ENCODE assay signal across 18 cellular contexts in genomic region chr15:39261397-39261796, GRCh38.
"Had no signal": no experiment of that assay in that cellular context is flagged by ENCODE, and none has a peak within 500 bp of the region (broad histone marks: within the 10 kb centered on the region; RNA-seq: fewer than 3 reads in every experiment).

No MANE protein-coding gene starts in this region.

- H3K4me3 ChIP-seq: dorsolateral prefrontal cortex, lower lobe of right lung, ovary, tibial artery, vagina had no signal

- H3K9me3 Mint-ChIP-seq: activated B cell treated with CpG ODN at 0.5 μM for 24 hours; activated CD4-positive, alpha-beta T cell treated with anti-CD3 and anti-CD28 coated beads, Interleukin-2, amount 10 ng/mL, durations not matched to agents 7 days and 5 days; activated naive CD8-positive, alpha-beta T cell treated with anti-CD3 and anti-CD28 coated beads for 36 hours; activated T-cell treated with anti-CD3 and anti-CD28 coated beads, Interleukin-2, amount 50 U/mL, for 72 hours; endodermal cell; T-helper 2 cell treated with Interferon-gamma antibody and Interleukin-4, amounts not matched to agents 5 μg/mL and 100 μg/mL, for 36 hours had no signal

- H3K36me3 Mint-ChIP-seq: activated naive CD8-positive, alpha-beta T cell treated with anti-CD3 and anti-CD28 coated beads for 36 hours; stimulated activated memory B cell treated with anti-CD40 and anti-IgM and Interleukin-4, amounts not matched to agents 10 μg/mL and 1 μg/mL and 100 μg/mL, for 72 hours had no signal

- H3K36me3 ChIP-seq: lower lobe of right lung, ovary, tibial artery, vagina had no signal

- H3K4me3 Mint-ChIP-seq: activated B cell treated with CpG ODN at 0.5 μM for 24 hours; activated CD4-positive, alpha-beta T cell treated with anti-CD3 and anti-CD28 coated beads, Interleukin-2, amount 10 ng/mL, durations not matched to agents 7 days and 5 days; activated naive CD8-positive, alpha-beta T cell treated with anti-CD3 and anti-CD28 coated beads for 36 hours; activated T-cell treated with anti-CD3 and anti-CD28 coated beads, Interleukin-2, amount 50 U/mL, for 72 hours; endodermal cell; neural crest cell; stimulated activated memory B cell treated with anti-CD40 and anti-IgM and Interleukin-4, amounts not matched to agents 10 μg/mL and 1 μg/mL and 100 μg/mL, for 72 hours; T-helper 2 cell treated with Interferon-gamma antibody and Interleukin-4, amounts not matched to agents 5 μg/mL and 100 μg/mL, for 36 hours had no signal

- ATAC-seq: activated T-cell treated with anti-CD3 and anti-CD28 coated beads, Interleukin-2, amount 50 U/mL, for 72 hours; left colon; lower lobe of right lung; sciatic nerve; stimulated activated memory B cell treated with anti-CD40 and anti-IgM and Interleukin-4, amounts not matched to agents 10 μg/mL and 1 μg/mL and 100 μg/mL, for 72 hours had no signal

- H3K27me3 ChIP-seq: ovary, tibial artery, vagina had no signal

- H3K9me3 ChIP-seq: lower lobe of right lung, ovary, tibial artery, vagina had no signal

- H3K27ac Mint-ChIP-seq: activated B cell treated with CpG ODN at 0.5 μM for 24 hours; activated CD4-positive, alpha-beta T cell treated with anti-CD3 and anti-CD28 coated beads, Interleukin-2, amount 10 ng/mL, durations not matched to agents 7 days and 5 days; activated naive CD8-positive, alpha-beta T cell treated with anti-CD3 and anti-CD28 coated beads for 36 hours; activated T-cell treated with anti-CD3 and anti-CD28 coated beads, Interleukin-2, amount 50 U/mL, for 72 hours; endodermal cell; stimulated activated memory B cell treated with anti-CD40 and anti-IgM and Interleukin-4, amounts not matched to agents 10 μg/mL and 1 μg/mL and 100 μg/mL, for 72 hours; T-helper 2 cell treated with Interferon-gamma antibody and Interleukin-4, amounts not matched to agents 5 μg/mL and 100 μg/mL, for 36 hours had no signal

- H3K4me1 Mint-ChIP-seq: activated B cell treated with CpG ODN at 0.5 μM for 24 hours; endodermal cell; neural crest cell; stimulated activated memory B cell treated with anti-CD40 and anti-IgM and Interleukin-4, amounts not matched to agents 10 μg/mL and 1 μg/mL and 100 μg/mL, for 72 hours had no signal

- H3K4me1 ChIP-seq: lower lobe of right lung, tibial artery, vagina had no signal

- H3K27ac ChIP-seq: dorsolateral prefrontal cortex, lower lobe of right lung, ovary, tibial artery, vagina had no signal

- H3K27me3 Mint-ChIP-seq: activated B cell treated with CpG ODN at 0.5 μM for 24 hours; stimulated activated memory B cell treated with anti-CD40 and anti-IgM and Interleukin-4, amounts not matched to agents 10 μg/mL and 1 μg/mL and 100 μg/mL, for 72 hours had no signal

- DNase-seq: activated B cell treated with CpG ODN at 0.5 μM for 24 hours; activated CD4-positive, alpha-beta T cell treated with anti-CD3 and anti-CD28 coated beads, Interleukin-2, amount 10 ng/mL, durations not matched to agents 7 days and 5 days; activated CD8-positive, alpha-beta memory T cell treated with anti-CD3 and anti-CD28 coated beads, Interleukin-2, amount 50 U/mL, for 48 hours; activated gamma-delta T cell treated with Interleukin-2 at 50 U/mL for 16 hours; activated naive CD8-positive, alpha-beta T cell treated with anti-CD3 and anti-CD28 coated beads for 36 hours; activated T-cell treated with anti-CD3 and anti-CD28 coated beads, Interleukin-2, amount 50 U/mL, for 72 hours; dorsolateral prefrontal cortex; endodermal cell; erythroblast; left colon; lower lobe of right lung; ovary; tibial artery had no signal
